Comparison of ENCODE assay signal across 1 cellular context in genomic region chr20:61123751-61124368, GRCh38.
TF ChIP-seq lines count a peak whose summit lies in the region.

No MANE protein-coding gene starts in this region.

TF ChIP-seq in A549, 52 proteins besides CTCF, POLR2A, EP300 and RAD21 (continued from another document):
- TF ChIP-seq HMGXB4 (CRISPR knock-in tag; IDR thresholded peaks at IDR 0.05; ENCODE audit: borderline replicate concordance) (no peak), POLR2AphosphoS2 (conservative IDR thresholded peaks at IDR 0.05; ENCODE audit: low read length) (no peak)
